ENCODE assay signal across 19 cellular contexts in the genomic region with DNA sequence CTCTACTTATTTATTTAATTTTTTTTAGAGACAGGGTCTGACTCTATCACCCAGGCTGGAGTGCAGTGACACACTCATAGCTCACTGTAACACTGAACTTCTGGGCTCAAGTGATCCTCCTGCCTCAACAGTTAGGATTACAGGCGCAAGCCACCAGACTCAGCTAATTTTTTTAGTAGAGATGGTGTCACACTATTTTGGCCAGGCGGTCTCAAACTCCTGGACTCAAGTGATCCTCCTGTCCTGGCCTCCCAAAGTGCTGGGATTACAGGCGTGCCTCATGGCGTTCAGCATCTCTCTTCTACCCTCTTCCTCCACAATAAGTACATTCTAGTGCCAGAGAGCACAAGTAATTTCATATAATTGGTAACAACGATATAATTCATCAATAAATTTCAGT.
"Had no signal": no experiment of that assay in that cellular context is flagged by ENCODE, and none has a peak within 500 bp of the region (broad histone marks: within the 10 kb centered on the region; RNA-seq: fewer than 3 reads in every experiment).

No MANE protein-coding gene starts in this region.

- H3K27me3 ChIP-seq: stomach, testis, upper lobe of left lung had no signal

- H3K4me3 Mint-ChIP-seq: activated CD4-positive, alpha-beta T cell treated with anti-CD3 and anti-CD28 coated beads, Interleukin-2, amount 10 ng/mL, durations not matched to agents 7 days and 5 days; activated CD8-positive, alpha-beta memory T cell treated with anti-CD3 and anti-CD28 coated beads, Interleukin-2, amount 10 ng/mL, durations not matched to agents 7 days and 5 days; activated T-cell treated with anti-CD3 and anti-CD28 coated beads, Interleukin-2, amount 50 U/mL, for 4 hours; T-helper 2 cell treated with Interferon-gamma antibody and Interleukin-4, amounts not matched to agents 5 μg/mL and 100 μg/mL, for 36 hours had no signal

- H3K27ac Mint-ChIP-seq: activated CD8-positive, alpha-beta memory T cell treated with anti-CD3 and anti-CD28 coated beads, Interleukin-2, amount 10 ng/mL, durations not matched to agents 7 days and 5 days; progenitor cell of endocrine pancreas; T-helper 2 cell treated with Interferon-gamma antibody and Interleukin-4, amounts not matched to agents 5 μg/mL and 100 μg/mL, for 36 hours had no signal

- FAIRE-seq: astrocyte, small intestine had no signal

- H3K9me3 ChIP-seq: stomach, testis, upper lobe of left lung had no signal

- H3K27me3 Mint-ChIP-seq: activated CD4-positive, alpha-beta T cell treated with anti-CD3 and anti-CD28 coated beads, Interleukin-2, amount 10 ng/mL, durations not matched to agents 7 days and 5 days; activated CD8-positive, alpha-beta memory T cell treated with anti-CD3 and anti-CD28 coated beads, Interleukin-2, amount 10 ng/mL, durations not matched to agents 7 days and 5 days; naive thymus-derived CD8-positive, alpha-beta T cell; progenitor cell of endocrine pancreas had no signal

- H3K27ac ChIP-seq: stomach, testis, upper lobe of left lung had no signal

- DNase-seq: activated CD4-positive, alpha-beta T cell treated with anti-CD3 and anti-CD28 coated beads, Interleukin-2, amount 10 ng/mL, durations not matched to agents 7 days and 5 days; activated CD4-positive, CD25-positive, alpha-beta regulatory T cell; activated CD8-positive, alpha-beta memory T cell treated with anti-CD3 and anti-CD28 coated beads, Interleukin-2, amount 10 ng/mL, durations not matched to agents 7 days and 5 days; activated naive CD4-positive, alpha-beta T cell; activated T-cell treated with anti-CD3 and anti-CD28 coated beads, Interleukin-2, amount 50 U/mL, for 4 hours; islet precursor cell; naive thymus-derived CD8-positive, alpha-beta T cell; nucleus accumbens; right cardiac atrium; small intestine; stimulated activated CD4-positive, alpha-beta T cell treated with anti-CD3 and anti-CD28 coated beads, Interleukin-4, amount 100 ng/mL, for 4 hours; stimulated activated CD8-positive, alpha-beta memory T cell treated with anti-CD3 and anti-CD28 coated beads, Interleukin-4, amount 100 ng/mL, for 48 hours; stomach; SW 1271; testis; upper lobe of left lung had no signal

- H3K4me3 ChIP-seq: stomach, testis, upper lobe of left lung had no signal

- H3K9me3 Mint-ChIP-seq: activated T-cell treated with anti-CD3 and anti-CD28 coated beads, Interleukin-2, amount 50 U/mL, for 4 hours; naive thymus-derived CD8-positive, alpha-beta T cell had no signal

- ATAC-seq: activated CD8-positive, alpha-beta memory T cell treated with anti-CD3 and anti-CD28 coated beads, Interleukin-2, amount 10 ng/mL, durations not matched to agents 7 days and 5 days; activated T-cell treated with anti-CD3 and anti-CD28 coated beads, Interleukin-2, amount 50 U/mL, for 4 hours; naive thymus-derived CD8-positive, alpha-beta T cell; right cardiac atrium had no signal
